8 cellular contexts compared by ENCODE assay signal in genomic region chr19:12995596-12996541, GRCh38. TPM values are rescaled to one million over a fixed set of nuclear protein-coding genes. Genes with fewer than 3 reads are reported as not detected.
DNase-seq lines count a peak whose midpoint lies in the region; ATAC-seq and TF ChIP-seq lines count a peak whose summit lies in the region.

No MANE protein-coding gene starts in this region.

- H3K9me3 ChIP-seq in cardiac muscle cell (ENCODE audit: low read depth): no peaks in the 10 kb centered on the region

- POLR2A ChIA-PET in WTC11 (lab: Charles Lee): no interaction called here

- CTCF ChIA-PET in WTC11 (lab: Charles Lee): interaction anchor here (0.8 to 1.7 kb wide), 3 partner anchors 18 to 98 kb away, joined by 3 to 7 read pairs (median 4); no protein-coding TSS in a partner anchor

- no peak overlapping the region for H3K27ac Mint-ChIP-seq in activated T-cell treated with anti-CD3 and anti-CD28 coated beads, Interleukin-2, amount 50 U/mL, for 72 hours
- H3K27ac Mint-ChIP-seq in WTC11: no peak overlapping the region

- no peaks in the 10 kb centered on the region for H3K9me3 Mint-ChIP-seq in activated T-cell treated with anti-CD3 and anti-CD28 coated beads, Interleukin-2, amount 50 U/mL, for 72 hours
- H3K9me3 Mint-ChIP-seq in WTC11: no peaks in the 10 kb centered on the region

- no peak overlapping the region for H3K27ac ChIP-seq in cardiac muscle cell

- DNase-seq in activated T-cell treated with anti-CD3 and anti-CD28 coated beads, Interleukin-2, amount 50 U/mL, for 72 hours: no peak
- no peak for DNase-seq in activated T-cell treated with anti-CD3 and anti-CD28 coated beads, Interleukin-2, amount 50 U/mL, for 48 hours
- no peak for DNase-seq in WTC11 (ENCODE audit: low spot score)
- DNase-seq in cardiac muscle cell (ENCODE audit: low read depth in 1 of 2, low spot score in 1 of 2): peak in 1 of 2 donors; percentile 48
- DNase-seq in retina: peak; percentile 69
- DNase-seq in NCI-H1694 (lab: John Stamatoyannopoulos, UW): no peak
- DNase-seq in NCI-H1105 treated with DMSO at 0.1 percent for 48 hours (lab: John Stamatoyannopoulos, UW): no peak
- no peak for DNase-seq in foreskin melanocyte

- H3K4me3 Mint-ChIP-seq in activated T-cell treated with anti-CD3 and anti-CD28 coated beads, Interleukin-2, amount 50 U/mL, for 72 hours: peak overlapping the region; percentile 75 to 91
- H3K4me3 Mint-ChIP-seq in WTC11: peak overlapping the region; percentile 64

- peaks cover 96% of the 10 kb centered on the region for H3K27me3 ChIP-seq in cardiac muscle cell

- no peaks in the 10 kb centered on the region for H3K4me1 ChIP-seq in cardiac muscle cell (ENCODE audit: low read depth)

- peak; percentile 44 to 45 for ATAC-seq in activated T-cell treated with anti-CD3 and anti-CD28 coated beads, Interleukin-2, amount 50 U/mL, for 72 hours (replicated peaks in 1 of 2)
- ATAC-seq in WTC11: peak; percentile 12

- H3K27me3 Mint-ChIP-seq in activated T-cell treated with anti-CD3 and anti-CD28 coated beads, Interleukin-2, amount 50 U/mL, for 72 hours (ENCODE audit: low read depth): peaks cover 14% of the 10 kb centered on the region
- peaks cover 94% of the 10 kb centered on the region for H3K27me3 Mint-ChIP-seq in WTC11 (ENCODE audit: low read depth)

- H3K36me3 Mint-ChIP-seq in activated T-cell treated with anti-CD3 and anti-CD28 coated beads, Interleukin-2, amount 50 U/mL, for 72 hours (ENCODE audit: insufficient read depth in 2 of 2): peaks cover 0 to 4% of the 10 kb centered on the region in 2 donors
- peaks cover 3% of the 10 kb centered on the region; the same call in 1 of the 2 replicates for H3K36me3 Mint-ChIP-seq in WTC11

- no peaks in the 10 kb centered on the region for H3K36me3 ChIP-seq in cardiac muscle cell

- H3K4me3 ChIP-seq in cardiac muscle cell: peak overlapping the region; percentile 26

- TF ChIP-seq CTCF in WTC11 (IDR thresholded peaks at IDR 0.05): no peak
- TF ChIP-seq CTCF in cardiac muscle cell (IDR thresholded peaks at IDR 0.05; ENCODE audit: low read depth, low read length): no peak

- peaks cover 7% of the 10 kb centered on the region for H3K4me1 Mint-ChIP-seq in activated T-cell treated with anti-CD3 and anti-CD28 coated beads, Interleukin-2, amount 50 U/mL, for 72 hours (ENCODE audit: low read depth)
- peaks cover 6% of the 10 kb centered on the region for H3K4me1 Mint-ChIP-seq in WTC11

TF ChIP-seq in WTC11, 78 proteins besides CTCF, POLR2A, EP300 and RAD21:
- TF ChIP-seq TEAD1 (CRISPR knock-in tag; IDR thresholded peaks at IDR 0.05) (no peak), E2F5 (CRISPR knock-in tag; IDR thresholded peaks at IDR 0.05) (no peak), USF2 (CRISPR knock-in tag; IDR thresholded peaks at IDR 0.05) (no peak), GABPB1 (CRISPR knock-in tag; IDR thresholded peaks at IDR 0.05) (no peak), ATF3 (CRISPR knock-in tag; conservative IDR thresholded peaks at IDR 0.05) (no peak), PREB (CRISPR knock-in tag; IDR thresholded peaks at IDR 0.05; ENCODE audit: borderline replicate concordance) (no peak), ZMAT4 (CRISPR knock-in tag; IDR thresholded peaks at IDR 0.05) (no peak), SOX15 (CRISPR knock-in tag; IDR thresholded peaks at IDR 0.05) (no peak), NFATC4 (CRISPR knock-in tag; IDR thresholded peaks at IDR 0.05) (no peak)

RNA-seq across cellular contexts. Expression of gene NFIX, which starts 0.6 kb away (rescaled TPM):
- total RNA-seq in activated T-cell treated with anti-CD3 and anti-CD28 coated beads, Interleukin-2, amount 50 U/mL, for 72 hours: 1 to 10 TPM; 2.2 to 2.8 TPM
- total RNA-seq in WTC11 (2021): 0.44 to 1.5 TPM (median 1.4 TPM) in 3 replicates
- 0.46 TPM in 1 of 2 replicates, not detected in the other for total RNA-seq in cardiac muscle cell
- 0.80 TPM in 1 of 2 replicates, not detected in the other for polyA plus RNA-seq in cardiac muscle cell

RNA-seq across cellular contexts. Expression of gene DAND5, which starts 26.5 kb away (rescaled TPM):
- total RNA-seq in activated T-cell treated with anti-CD3 and anti-CD28 coated beads, Interleukin-2, amount 50 U/mL, for 72 hours: under 1 TPM; 0.12 to 0.32 TPM
- 0.18 to 0.23 TPM (median 0.22 TPM) in 3 replicates for total RNA-seq in WTC11 (2021)
- 0.67 TPM in 1 of 2 replicates, not detected in the other for total RNA-seq in cardiac muscle cell
- polyA plus RNA-seq in cardiac muscle cell: 0.07 and 0.09 TPM in 2 replicates

RNA-seq across cellular contexts. Expression of gene GADD45GIP1, which starts 38.8 kb away (rescaled TPM):
- 10 to 100 TPM; 15.9 to 16.4 TPM for total RNA-seq in activated T-cell treated with anti-CD3 and anti-CD28 coated beads, Interleukin-2, amount 50 U/mL, for 72 hours
- total RNA-seq in WTC11 (2021): 54.4 to 57.9 TPM (median 56.1 TPM) in 3 replicates
- total RNA-seq in cardiac muscle cell: 78.2 and 84.5 TPM in 2 replicates
- polyA plus RNA-seq in cardiac muscle cell: 133 and 145 TPM in 2 replicates

RNA-seq across cellular contexts. Expression of gene RAD23A, which starts 50.2 kb away (rescaled TPM):
- 100 to 1,000 TPM; 159 to 189 TPM for total RNA-seq in activated T-cell treated with anti-CD3 and anti-CD28 coated beads, Interleukin-2, amount 50 U/mL, for 72 hours
- total RNA-seq in WTC11 (2021) (84.3 to 96.6 TPM (median 96.2 TPM) in 3 replicates), cardiac muscle cell (157 and 191 TPM in 2 replicates)
- 182 and 225 TPM in 2 replicates for polyA plus RNA-seq in cardiac muscle cell

RNA-seq across cellular contexts. Expression of gene CALR, which starts 57.5 kb away (rescaled TPM):
- 100 to 1,000 TPM; 458 to 489 TPM for total RNA-seq in activated T-cell treated with anti-CD3 and anti-CD28 coated beads, Interleukin-2, amount 50 U/mL, for 72 hours
- total RNA-seq in WTC11 (2021) (977 to 1,088 TPM (median 978 TPM) in 3 replicates), cardiac muscle cell (615 and 1,390 TPM in 2 replicates)
- 338 and 856 TPM in 2 replicates for polyA plus RNA-seq in cardiac muscle cell
